In the genomic region with DNA sequence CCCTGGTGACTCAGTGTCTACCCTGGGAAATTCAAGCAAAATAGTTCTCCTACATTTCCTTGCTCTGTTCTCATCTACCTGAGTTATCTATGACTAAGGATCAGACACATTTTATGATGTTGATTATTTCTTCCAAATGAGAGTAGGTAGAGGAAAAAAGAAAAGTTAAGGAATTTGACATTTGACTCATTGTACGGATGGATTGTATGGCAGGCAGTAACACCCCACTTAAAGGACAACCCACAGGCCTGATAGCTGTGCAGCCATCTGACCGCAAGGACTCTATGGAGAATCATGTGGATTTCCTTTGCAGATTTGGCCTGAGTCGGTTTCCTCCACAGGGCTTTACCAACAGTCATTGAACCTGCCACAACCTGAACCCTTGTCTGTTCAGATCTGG, we compare ENCODE assay signal across 30 cellular contexts.
"Had no signal": no experiment of that assay in that cellular context is flagged by ENCODE, and none has a peak within 500 bp of the region (broad histone marks: within the 10 kb centered on the region; RNA-seq: fewer than 3 reads in every experiment).

No MANE protein-coding gene starts in this region.

- H3K9me3 Mint-ChIP-seq: naive thymus-derived CD8-positive, alpha-beta T cell; natural killer cell treated with Interleukin-12 subunit alpha and Interleukin-12 subunit beta and Interleukin-15 and Interleukin-18, amount 100 ng/mL, for 72 hours; nephron progenitor cell; stimulated activated effector memory CD8-positive, alpha-beta T cell treated with anti-CD3 and anti-CD28 coated beads, Interleukin-12 subunit alpha, Interleukin-12 subunit beta, amount 100 ng/mL, for 72 hours had no signal

- FAIRE-seq: small intestine had no signal

- H3K36me3 ChIP-seq: neutrophil, ovary, right lobe of liver, sigmoid colon, stomach, thoracic aorta, thyroid gland, tibial nerve, upper lobe of right lung, uterus had no signal

- H3K4me3 Mint-ChIP-seq: naive thymus-derived CD8-positive, alpha-beta T cell; natural killer cell treated with Interleukin-12 subunit alpha and Interleukin-12 subunit beta and Interleukin-15 and Interleukin-18, amount 100 ng/mL, for 72 hours; nephron progenitor cell; neural crest cell; stimulated activated effector memory CD8-positive, alpha-beta T cell treated with anti-CD3 and anti-CD28 coated beads, Interleukin-12 subunit alpha, Interleukin-12 subunit beta, amount 100 ng/mL, for 72 hours; stimulated activated naive B cell treated with anti-CD40 and anti-IgM and Interleukin-4, amounts not matched to agents 10 μg/mL and 1 μg/mL and 100 μg/mL, for 72 hours; stimulated activated naive CD8-positive, alpha-beta T cell treated with anti-CD3 and anti-CD28 coated beads, Interleukin-15, Interleukin-2, amounts not matched to agents 100 ng/mL and 50 ng/mL, for 24 hours had no signal

- H3K4me1 ChIP-seq: parathyroid adenoma, psoas muscle, right lobe of liver, sigmoid colon, stomach, thyroid gland, tibial nerve, upper lobe of right lung, uterus had no signal

- H3K4me3 ChIP-seq: ovary, psoas muscle, right lobe of liver, sigmoid colon, stomach, thoracic aorta, thyroid gland, tibial nerve, upper lobe of right lung, uterus had no signal

- H3K27ac ChIP-seq: neutrophil, ovary, parathyroid adenoma, psoas muscle, right lobe of liver, sigmoid colon, stomach, thoracic aorta, thyroid gland, tibial nerve, upper lobe of right lung, uterus had no signal

- H3K27me3 Mint-ChIP-seq: stimulated activated naive B cell treated with anti-CD40 and anti-IgM and Interleukin-4, amounts not matched to agents 10 μg/mL and 1 μg/mL and 100 μg/mL, for 72 hours; stimulated activated naive CD8-positive, alpha-beta T cell treated with anti-CD3 and anti-CD28 coated beads, Interleukin-15, Interleukin-2, amounts not matched to agents 100 ng/mL and 50 ng/mL, for 24 hours had no signal

- H3K27me3 ChIP-seq: neutrophil, ovary, right lobe of liver, sigmoid colon, thyroid gland, tibial nerve, uterus had no signal

- H3K36me3 Mint-ChIP-seq: naive thymus-derived CD8-positive, alpha-beta T cell; natural killer cell treated with Interleukin-12 subunit alpha and Interleukin-12 subunit beta and Interleukin-15 and Interleukin-18, amount 100 ng/mL, for 72 hours; stimulated activated effector memory CD8-positive, alpha-beta T cell treated with anti-CD3 and anti-CD28 coated beads, Interleukin-12 subunit alpha, Interleukin-12 subunit beta, amount 100 ng/mL, for 72 hours; stimulated activated naive B cell treated with anti-CD40 and anti-IgM and Interleukin-4, amounts not matched to agents 10 μg/mL and 1 μg/mL and 100 μg/mL, for 72 hours had no signal

- ATAC-seq: naive thymus-derived CD8-positive, alpha-beta T cell; natural killer cell treated with Interleukin-12 subunit alpha and Interleukin-12 subunit beta and Interleukin-15 and Interleukin-18, amount 100 ng/mL, for 72 hours; psoas muscle; right cardiac atrium; right lobe of liver; stimulated activated effector memory CD8-positive, alpha-beta T cell treated with anti-CD3 and anti-CD28 coated beads, Interleukin-12 subunit alpha, Interleukin-12 subunit beta, amount 100 ng/mL, for 72 hours; stimulated activated naive B cell treated with anti-CD40 and anti-IgM and Interleukin-4, amounts not matched to agents 10 μg/mL and 1 μg/mL and 100 μg/mL, for 72 hours; upper lobe of right lung had no signal

- H3K27ac Mint-ChIP-seq: natural killer cell treated with Interleukin-12 subunit alpha and Interleukin-12 subunit beta and Interleukin-15 and Interleukin-18, amount 100 ng/mL, for 72 hours; nephron progenitor cell; progenitor cell of endocrine pancreas; stimulated activated effector memory CD8-positive, alpha-beta T cell treated with anti-CD3 and anti-CD28 coated beads, Interleukin-12 subunit alpha, Interleukin-12 subunit beta, amount 100 ng/mL, for 72 hours; stimulated activated naive B cell treated with anti-CD40 and anti-IgM and Interleukin-4, amounts not matched to agents 10 μg/mL and 1 μg/mL and 100 μg/mL, for 72 hours; stimulated activated naive CD8-positive, alpha-beta T cell treated with anti-CD3 and anti-CD28 coated beads, Interleukin-15, Interleukin-2, amounts not matched to agents 100 ng/mL and 50 ng/mL, for 24 hours had no signal

- DNase-seq: naive thymus-derived CD8-positive, alpha-beta T cell; nephron progenitor cell; nucleus accumbens; ovary; posterior cingulate gyrus; psoas muscle; right cardiac atrium; right lobe of liver; sigmoid colon; small intestine; stimulated activated CD4-positive, alpha-beta T cell treated with anti-CD3 and anti-CD28 coated beads, Interleukin-15, amount 100 ng/mL, for 24 hours; stimulated activated CD4-positive, alpha-beta T cell treated with anti-CD3 and anti-CD28 coated beads, Interleukin-2, amount 100 ng/mL, for 24 hours; stimulated activated CD4-positive, alpha-beta T cell treated with anti-CD3 and anti-CD28 coated beads, Interleukin-2, amount 100 ng/mL, for 48 hours; stimulated activated CD4-positive, alpha-beta T cell treated with anti-CD3 and anti-CD28 coated beads, Interleukin-4, amount 100 ng/mL, for 24 hours; stimulated activated naive B cell treated with anti-CD40 and anti-IgM and Interleukin-4, amounts not matched to agents 10 μg/mL and 1 μg/mL and 100 μg/mL, for 72 hours; stimulated activated naive CD4-positive, alpha-beta T cell treated with Interleukin-2 at 50 U/mL for 16 hours; stomach; thyroid gland; trophoblast cell; upper lobe of right lung; uterus had no signal

- H3K4me1 Mint-ChIP-seq: nephron progenitor cell; neural crest cell; stimulated activated effector memory CD8-positive, alpha-beta T cell treated with anti-CD3 and anti-CD28 coated beads, Interleukin-12 subunit alpha, Interleukin-12 subunit beta, amount 100 ng/mL, for 72 hours; stimulated activated naive B cell treated with anti-CD40 and anti-IgM and Interleukin-4, amounts not matched to agents 10 μg/mL and 1 μg/mL and 100 μg/mL, for 72 hours had no signal
